26 cellular contexts compared by ENCODE assay signal in genomic region chr18:74862094-74862493, GRCh38.
DNase-seq lines count a peak whose midpoint lies in the region; ATAC-seq and TF ChIP-seq lines count a peak whose summit lies in the region.
"Had no signal": no experiment of that assay in that cellular context is flagged by ENCODE, and none has a peak within 500 bp of the region (broad histone marks: within the 10 kb centered on the region; RNA-seq: fewer than 3 reads in every experiment).

No MANE protein-coding gene starts in this region.

- no peaks in the 10 kb centered on the region for H3K9me1 ChIP-seq in IMR-90 (ENCODE audit: insufficient read depth, low read length)

- no peaks in the 10 kb centered on the region for H3K36me3 ChIP-seq in IMR-90 (ENCODE audit: control insufficient read depth, insufficient read depth, low read length)
- no peaks in the 10 kb centered on the region for H3K36me3 ChIP-seq in heart left ventricle
- H3K36me3 ChIP-seq in sigmoid colon = no peaks in the 10 kb centered on the region
- H3K36me3 ChIP-seq in vagina = no peaks in the 10 kb centered on the region
- H3K36me3 ChIP-seq: BE2C had no signal

- in situ Hi-C loops in IMR-90 (cut with MboI; ENCODE audit: low sequenced_read_pairs) = no loop called here

- TF ChIP-seq POLR2A in IMR-90 (IDR thresholded peaks at IDR 0.05; ENCODE audit: low read depth, low read length) (no peak), heart left ventricle (IDR thresholded peaks at IDR 0.05) (peak in 1 of 2 donors; percentile 9), sigmoid colon (IDR thresholded peaks at IDR 0.05) (no peak), vagina (IDR thresholded peaks at IDR 0.05) (no peak)

- no peak overlapping the region for H3K4me3 ChIP-seq in IMR-90 (ENCODE audit: insufficient read depth, low read depth, low read length)
- H3K4me3 ChIP-seq in heart left ventricle = peak overlapping the region in 7 of 12 donors; percentile 1 to 38 (median 28)
- no peak overlapping the region for H3K4me3 ChIP-seq in right cardiac atrium (ENCODE audit: low read length)
- H3K4me3 ChIP-seq in sigmoid colon = no peak overlapping the region
- no peak overlapping the region for H3K4me3 ChIP-seq in vagina
- H3K4me3 ChIP-seq: GM12878, K562 had no signal

- H3K9ac ChIP-seq in IMR-90 (ENCODE audit: low read depth, low read length) = no peak overlapping the region

- H3K27me3 ChIP-seq in IMR-90 (ENCODE audit: control insufficient read depth, insufficient read depth, low read length) (no peaks in the 10 kb centered on the region), heart left ventricle (no peaks in the 10 kb centered on the region), right cardiac atrium (ENCODE audit: control insufficient read depth, insufficient read depth) (no peaks in the 10 kb centered on the region), sigmoid colon (no peaks in the 10 kb centered on the region), vagina (no peaks in the 10 kb centered on the region)
- H3K27me3 ChIP-seq: BE2C had no signal

- no peak overlapping the region for H2AFZ ChIP-seq in IMR-90 (replicated peaks; ENCODE audit: low read length, poor library complexity)

- no peak overlapping the region for H2AK9ac ChIP-seq in IMR-90 (replicated peaks; ENCODE audit: low read depth, low read length, poor library complexity)

- H3K14ac ChIP-seq in IMR-90 (replicated peaks; ENCODE audit: low read depth, low read length) = no peak overlapping the region

- H3K79me1 ChIP-seq in IMR-90 (ENCODE audit: low read depth in 1 of 2, low read length in 2 of 2) = no peaks in the 10 kb centered on the region; a peak in 1 of 4 replicates

- H3K27ac ChIP-seq in IMR-90 (ENCODE audit: insufficient read depth, low read length) (no peak overlapping the region), heart left ventricle (peak overlapping the region; percentile 9 to 85 (median 64)), right cardiac atrium (ENCODE audit: low read length) (no peak overlapping the region), sigmoid colon (peak overlapping the region in 3 of 4 donors; percentile 46 to 71 (median 59)), vagina (no peak overlapping the region)

- no peaks in the 10 kb centered on the region for H3K9me3 ChIP-seq in IMR-90 (ENCODE audit: control insufficient read depth, insufficient read depth, low read length)
- no peaks in the 10 kb centered on the region for H3K9me3 ChIP-seq in heart left ventricle
- H3K9me3 ChIP-seq in right cardiac atrium (ENCODE audit: control insufficient read depth, low read length) = no peaks in the 10 kb centered on the region
- no peaks in the 10 kb centered on the region for H3K9me3 ChIP-seq in sigmoid colon
- H3K9me3 ChIP-seq in vagina = no peaks in the 10 kb centered on the region
- H3K9me3 ChIP-seq: BE2C had no signal

- dilution Hi-C loops in IMR-90 (cut with HindIII; ENCODE audit: low sequenced_read_pairs, unreplicated experiment) = no loop called here

- peak overlapping the region; percentile 57; the same call in 1 of the 2 replicates for H2BK120ac ChIP-seq in IMR-90 (ENCODE audit: low read depth, low read length)

- no peak overlapping the region for H2BK5ac ChIP-seq in IMR-90 (ENCODE audit: low read depth, low read length, poor library complexity, severe bottlenecking)

- no peak overlapping the region for H3K56ac ChIP-seq in IMR-90 (ENCODE audit: extremely low read depth, insufficient read depth, low read length)

- 82% methylated on average over 3 of the region's 4 CpGs; no CpG with 5 or more reads in 1 of the 2 experiments for WGBS in IMR-90 (ENCODE audit: extremely low coverage in 2 of 2, insufficient read length in 1 of 2), 2 experiments
- WGBS in heart left ventricle, 4 donors = 37 to 50% (median 42%) methylated on average over 4 of the region's 4 CpGs
- WGBS in right cardiac atrium = 42% methylated on average over 4 of the region's 4 CpGs
- 91% methylated on average over 4 of the region's 4 CpGs for WGBS in sigmoid colon, 2 donors

- ATAC-seq in IMR-90 (ENCODE audit: low read depth) (no peak), heart left ventricle (peak; percentile 96 to 99 (median 97)), right cardiac atrium (peak; percentile 84 to 94)
- ATAC-seq: GM12878, HepG2, K562 had no signal

- H3K4ac ChIP-seq in IMR-90 (ENCODE audit: low read depth, low read length) = 0 out of 2 replicates have a peak overlapping the region, but pooled peaks have one; percentile 56

- no peak overlapping the region for H3K23ac ChIP-seq in IMR-90 (ENCODE audit: low read depth, low read length)

- TF ChIP-seq CTCF in IMR-90 (conservative IDR thresholded peaks at IDR 0.05; ENCODE audit: low read depth, low read length) = no peak
- no peak for TF ChIP-seq CTCF in heart left ventricle (IDR thresholded peaks at IDR 0.05)
- TF ChIP-seq CTCF in sigmoid colon (IDR thresholded peaks at IDR 0.05) = no peak
- no peak for TF ChIP-seq CTCF in vagina (IDR thresholded peaks at IDR 0.05)

- no peak overlapping the region for H2BK15ac ChIP-seq in IMR-90 (ENCODE audit: low read depth, low read length)

- H2AK5ac ChIP-seq in IMR-90 (ENCODE audit: low read depth, low read length) = no peak overlapping the region

- no peak overlapping the region for H4K8ac ChIP-seq in IMR-90 (ENCODE audit: low read depth in 2 of 2, low read length in 2 of 2)

- H4K20me1 ChIP-seq in IMR-90 (ENCODE audit: insufficient read depth, low read length) = no peaks in the 10 kb centered on the region

- H4K91ac ChIP-seq in IMR-90 (ENCODE audit: insufficient read depth, low read depth, low read length) = no peak overlapping the region

- H4K5ac ChIP-seq in IMR-90 (ENCODE audit: low read depth, low read length) = peak overlapping the region; percentile 36; the same call in 1 of the 2 replicates

- H3K4me2 ChIP-seq in IMR-90 (ENCODE audit: low read depth, low read length) = no peak overlapping the region

- peak overlapping the region; percentile 55; the same call in 1 of the 2 replicates for H2BK20ac ChIP-seq in IMR-90 (ENCODE audit: low read depth, low read length)

- H3K4me1 ChIP-seq in IMR-90 (ENCODE audit: control insufficient read depth, insufficient read depth, low read length) (peaks cover 5% of the 10 kb centered on the region; the same call in 1 of the 2 replicates), heart left ventricle (peaks cover 0 to 4% (median 0%) of the 10 kb centered on the region in 12 donors), right cardiac atrium (ENCODE audit: control insufficient read depth, insufficient read depth, low read length) (peaks cover 6% of the 10 kb centered on the region), sigmoid colon (peaks cover 0 to 35% (median 12%) of the 10 kb centered on the region in 4 donors), vagina (no peaks in the 10 kb centered on the region)
- H3K4me1 ChIP-seq: BE2C had no signal

- CTCF ChIA-PET in IMR-90 (lab: Yijun Ruan, JAX) = interaction anchor here (0.6 kb wide), 1 partner anchor 14 kb away, joined by 3 read pairs; no protein-coding TSS in a partner anchor

- DNase-seq in IMR-90 (no peak), heart left ventricle (peak in 3 of 5 donors; percentile 29 to 78 (median 72)), right cardiac atrium (peak in 1 of 3 donors; percentile 71), sigmoid colon (peak; percentile 81), NCI-H1417 (lab: John Stamatoyannopoulos, UW) (no peak), vagina (ENCODE audit: extremely low spot score in 2 of 2) (no peak), hypothalamus (lab: John Stamatoyannopoulos, UW) (no peak)
- DNase-seq: 8988T; ACHN; BE2C; CD8-positive, alpha-beta memory T cell; DMS 273 treated with DMSO at 0.1 percent for 48 hours; DMS79; EL; GDM1; MV-4-11; NCI-H1105; NCI-H146; NCI-H2029; NCI-H2227 treated with DMSO at 0.1 percent for 48 hours; NCI-H526 treated with DMSO at 0.1 percent for 48 hours; RPMI8226; SHP77 treated with DMSO at 0.1 percent for 48 hours had no signal

- intact Hi-C loops in IMR-90 (cut with micrococcal nuclease) (no loop called here), heart left ventricle (cut with DNase I) (loop anchor here in 2 of 10 donors (5.0 kb wide), 1 partner anchor 60 kb away; no protein-coding TSS in a partner anchor), right cardiac atrium (cut with DNase I) (loop anchor here in 1 of 4 donors (10.0 kb wide), 1 partner anchor 57 kb away; no protein-coding TSS in a partner anchor), sigmoid colon (cut with DNase I) (loop anchor here (10.0 kb wide), 1 partner anchor 343 kb away; the partner anchor contains the start of gene PTGR3), vagina (cut with DNase I) (no loop called here)

- POLR2A ChIA-PET in IMR-90 (lab: Charles Lee; ENCODE audit: unreplicated experiment) = no interaction called here

- TF ChIP-seq EP300 in sigmoid colon (IDR thresholded peaks at IDR 0.05) = peak in 1 of 4 donors; percentile 71

- peak overlapping the region; percentile 47; the same call in 1 of the 2 replicates for H3K18ac ChIP-seq in IMR-90 (ENCODE audit: low read depth, low read length)

- TF ChIP-seq RAD21 in IMR-90 (IDR thresholded peaks at IDR 0.05; ENCODE audit: low read length) = no peak

- BruUV-seq in IMR-90 (replicated peaks; lab: Mats Ljungman, UMichigan) = no TSS peak

TF ChIP-seq in IMR-90, 13 proteins besides CTCF, POLR2A, EP300 and RAD21:
- TF ChIP-seq NFE2L2 (IDR thresholded peaks at IDR 0.05; ENCODE audit: low read depth, low read length) (no peak), FOS (IDR thresholded peaks at IDR 0.05; ENCODE audit: low read depth, low read length) (no peak), RCOR1 (IDR thresholded peaks at IDR 0.05; ENCODE audit: insufficient replicate concordance, low read length) (no peak), RFX5 (IDR thresholded peaks at IDR 0.05; ENCODE audit: low read depth, low read length) (no peak), MAFK (IDR thresholded peaks at IDR 0.05; ENCODE audit: low read depth, low read length) (no peak), MAZ (IDR thresholded peaks at IDR 0.05; ENCODE audit: borderline replicate concordance, low read depth, low read length) (no peak), CEBPB (IDR thresholded peaks at IDR 0.05; ENCODE audit: low read depth, low read length) (no peak), MXI1 (IDR thresholded peaks at IDR 0.05; ENCODE audit: borderline replicate concordance, low read depth, low read length) (no peak), SMC3 (IDR thresholded peaks at IDR 0.05; ENCODE audit: low read depth, low read length) (no peak), BHLHE40 (IDR thresholded peaks at IDR 0.05; ENCODE audit: low read depth, low read length) (no peak), CHD1 (IDR thresholded peaks at IDR 0.05; ENCODE audit: low read depth, low read length) (no peak)

Comparison
In these comparisons a context has a peak if more than half of its experiments do, and no peak if none do; other contexts are left out.
1. H3K27ac ChIP-seq: peak in heart left ventricle (12 of 12) and sigmoid colon (3 of 4); none in IMR-90 (single experiment), right cardiac atrium (single experiment) and vagina (single experiment).
2. H3K4me3 ChIP-seq: peak in heart left ventricle (7 of 12); none in IMR-90 (single experiment), right cardiac atrium (single experiment), sigmoid colon (0 of 4) and vagina (0 of 2).
3. DNase-seq: peak in heart left ventricle (3 of 5) and sigmoid colon (single experiment); none in IMR-90 (single experiment), NCI-H1417 (0 of 3), vagina (0 of 2) and hypothalamus (0 of 51).